ENCODE assay signal across 22 cellular contexts in the genomic region with DNA sequence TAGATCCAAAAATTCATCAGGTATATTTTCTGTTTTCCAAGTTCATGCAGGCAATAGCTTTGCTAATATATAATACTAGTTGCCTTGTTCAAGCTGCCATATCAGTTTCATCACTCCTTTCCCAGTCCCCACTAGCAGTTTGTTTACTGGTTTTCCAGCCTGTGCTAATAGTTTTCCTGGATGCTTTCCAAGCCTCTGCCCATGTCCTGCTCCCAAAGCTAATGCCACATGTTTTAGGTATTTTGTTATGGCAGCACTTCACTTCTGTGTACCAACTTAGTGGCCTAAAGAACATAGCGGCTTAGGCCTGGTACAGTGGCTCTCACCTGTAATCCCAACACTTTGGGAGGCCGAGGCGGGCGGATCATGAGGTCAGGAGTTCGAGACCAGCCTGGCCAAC.
"Had no signal": no experiment of that assay in that cellular context is flagged by ENCODE, and none has a peak within 500 bp of the region (broad histone marks: within the 10 kb centered on the region; RNA-seq: fewer than 3 reads in every experiment).

No MANE protein-coding gene starts in this region.

- H3K27ac Mint-ChIP-seq: activated CD8-positive, alpha-beta T cell treated with anti-CD3 and anti-CD28 coated beads for 36 hours; activated naive CD8-positive, alpha-beta T cell treated with anti-CD3 and anti-CD28 coated beads, Interleukin-2, amount 10 ng/mL, durations not matched to agents 7 days and 5 days; activated T-helper 2 cell treated with anti-CD3 and anti-CD28 coated beads, Interferon-gamma antibody, Interleukin-2, Interleukin-4, amounts not matched to agents 10 μg/mL and 5 μg/mL and 100 μg/mL, durations not matched to agents 14 hours and 24 hours and 36 hours; brain; endodermal cell; mesothelial cell of epicardium; nephron had no signal

- H3K27ac ChIP-seq: dorsolateral prefrontal cortex, epithelial cell of prostate, tibial nerve had no signal

- H3K27me3 Mint-ChIP-seq: activated CD8-positive, alpha-beta T cell treated with anti-CD3 and anti-CD28 coated beads for 36 hours; activated naive CD8-positive, alpha-beta T cell treated with anti-CD3 and anti-CD28 coated beads, Interleukin-2, amount 10 ng/mL, durations not matched to agents 7 days and 5 days; brain had no signal

- H3K4me3 ChIP-seq: dorsolateral prefrontal cortex, lung, tibial nerve had no signal

- H3K27me3 ChIP-seq: dorsolateral prefrontal cortex, tibial nerve had no signal

- H3K4me1 Mint-ChIP-seq: mesothelial cell of epicardium, nephron had no signal

- H3K9me3 Mint-ChIP-seq: activated CD8-positive, alpha-beta T cell treated with anti-CD3 and anti-CD28 coated beads for 36 hours; endodermal cell had no signal

- H3K4me1 ChIP-seq: tibial nerve had no signal

- ATAC-seq: activated CD8-positive, alpha-beta T cell treated with anti-CD3 and anti-CD28 coated beads for 36 hours; stimulated activated naive CD8-positive, alpha-beta T cell treated with anti-CD3 and anti-CD28 coated beads, Interleukin-15, Interleukin-2, amounts not matched to agents 100 U/mL and 50 U/mL, for 24 hours had no signal

- H3K4me3 Mint-ChIP-seq: activated CD8-positive, alpha-beta T cell treated with anti-CD3 and anti-CD28 coated beads for 36 hours; activated naive CD8-positive, alpha-beta T cell treated with anti-CD3 and anti-CD28 coated beads, Interleukin-2, amount 10 ng/mL, durations not matched to agents 7 days and 5 days; brain; endodermal cell; mesothelial cell of epicardium; nephron had no signal

- DNase-seq: activated CD4-positive, alpha-beta T cell treated with anti-CD3 and anti-CD28 coated beads for 48 hours; activated CD4-positive, CD25-positive, alpha-beta regulatory T cell; activated CD8-positive, alpha-beta T cell treated with anti-CD3 and anti-CD28 coated beads for 36 hours; activated naive CD4-positive, alpha-beta T cell treated with Interleukin-2 at 50 U/mL for 16 hours; activated naive CD8-positive, alpha-beta T cell treated with anti-CD3 and anti-CD28 coated beads, Interleukin-2, amount 10 ng/mL, durations not matched to agents 7 days and 5 days; activated T-cell treated with anti-CD3 and anti-CD28 coated beads, Interleukin-2, amount 50 U/mL, for 1 hour; central memory CD4-positive, alpha-beta T cell; dorsolateral prefrontal cortex; endodermal cell; nucleus accumbens; stimulated activated CD4-positive, alpha-beta T cell treated with anti-CD3 and anti-CD28 coated beads, Interleukin-12 subunit alpha, Interleukin-12 subunit beta, amount 100 ng/mL, for 4 hours; stimulated activated CD4-positive, alpha-beta T cell treated with anti-CD3 and anti-CD28 coated beads, Interleukin-2, amount 100 ng/mL, for 24 hours; stimulated activated naive CD8-positive, alpha-beta T cell treated with anti-CD3 and anti-CD28 coated beads, Interleukin-15, Interleukin-2, amounts not matched to agents 100 U/mL and 50 U/mL, for 24 hours; T-helper 1 cell; T-helper 9 cell had no signal
